1 cellular context compared by ENCODE assay signal in genomic region chr16:678858-679807, GRCh38.
TF ChIP-seq lines count a peak whose summit lies in the region.

No MANE protein-coding gene starts in this region.

TF ChIP-seq in IMR-90, 13 proteins besides CTCF, POLR2A, EP300 and RAD21 (continued from another document):
- TF ChIP-seq MXI1 (IDR thresholded peaks at IDR 0.05; ENCODE audit: borderline replicate concordance, low read depth, low read length) = no peak
- no peak for TF ChIP-seq FOS (IDR thresholded peaks at IDR 0.05; ENCODE audit: low read depth, low read length)
- no peak for TF ChIP-seq CEBPB (IDR thresholded peaks at IDR 0.05; ENCODE audit: low read depth, low read length)
- TF ChIP-seq CHD1 (IDR thresholded peaks at IDR 0.05; ENCODE audit: low read depth, low read length) = no peak
- TF ChIP-seq BHLHE40 (IDR thresholded peaks at IDR 0.05; ENCODE audit: low read depth, low read length) = no peak
- TF ChIP-seq RFX5 (IDR thresholded peaks at IDR 0.05; ENCODE audit: low read depth, low read length) = no peak
- TF ChIP-seq ELK1 (IDR thresholded peaks at IDR 0.05; ENCODE audit: borderline replicate concordance, low read depth, low read length) = no peak
